In genomic region chr10:131997366-131998049, GRCh38 we compare ENCODE assay signal across 1 cellular context.
A peak's percentile ranks its signal among the peaks of the same experiment; 100 is the strongest.
TF ChIP-seq lines count a peak whose summit lies in the region.

No MANE protein-coding gene starts in this region.

TF ChIP-seq in HepG2, 621 proteins besides CTCF, POLR2A, EP300 and RAD21 (continued from another document and continues in another):
- TF ChIP-seq UBTF (CRISPR knock-in tag; IDR thresholded peaks at IDR 0.05) (peak; percentile 69), ZMAT3 (CRISPR knock-in tag; conservative IDR thresholded peaks at IDR 0.05) (peak; percentile 59; the same call in 1 of the 2 replicates), ZNF281 (CRISPR knock-in tag; IDR thresholded peaks at IDR 0.05; ENCODE audit: borderline replicate concordance) (peak; percentile 37; the same call in 1 of the 2 replicates), MIER3 (CRISPR knock-in tag; IDR thresholded peaks at IDR 0.05; ENCODE audit: borderline replicate concordance) (peak; percentile 85; the same call in 1 of the 2 replicates), NFKBIZ (CRISPR knock-in tag; IDR thresholded peaks at IDR 0.05) (peak; percentile 80; the same call in 1 of the 2 replicates), MTF1 (CRISPR knock-in tag; IDR thresholded peaks at IDR 0.05) (no peak), ZNF629 (CRISPR knock-in tag; conservative IDR thresholded peaks at IDR 0.05) (0 out of 2 replicates have a peak, but pooled peaks have one; percentile 5), ZNF124 (CRISPR knock-in tag; IDR thresholded peaks at IDR 0.05) (peak; percentile 88; the same call in 1 of the 2 replicates), TEAD2 (CRISPR knock-in tag; IDR thresholded peaks at IDR 0.05) (no peak), RCOR2 (CRISPR knock-in tag; IDR thresholded peaks at IDR 0.05) (peak; percentile 73), PAXIP1 (CRISPR knock-in tag; conservative IDR thresholded peaks at IDR 0.05) (peak; percentile 91), ZNF580 (CRISPR knock-in tag; IDR thresholded peaks at IDR 0.05; ENCODE audit: borderline replicate concordance, low read depth) (peak; percentile 83; the same call in 1 of the 2 replicates), SIX1 (CRISPR knock-in tag; IDR thresholded peaks at IDR 0.05; ENCODE audit: borderline replicate concordance) (peak; percentile 12; the same call in 1 of the 2 replicates), ZNF143 (CRISPR knock-in tag; IDR thresholded peaks at IDR 0.05) (no peak), HMGXB4 (CRISPR knock-in tag; IDR thresholded peaks at IDR 0.05; ENCODE audit: borderline replicate concordance in 1 of 2, low read depth in 1 of 2) (peak; percentile 43 to 58), KAT2B (IDR thresholded peaks at IDR 0.05; ENCODE audit: borderline replicate concordance, low read depth, low read length) (no peak), HIVEP1 (CRISPR knock-in tag; IDR thresholded peaks at IDR 0.05) (peak; percentile 97), ZNF572 (CRISPR knock-in tag; IDR thresholded peaks at IDR 0.05) (no peak), MAFG (CRISPR knock-in tag; IDR thresholded peaks at IDR 0.05) (no peak), ZNF121 (CRISPR knock-in tag; IDR thresholded peaks at IDR 0.05) (no peak), SAP130 (CRISPR knock-in tag; IDR thresholded peaks at IDR 0.05; ENCODE audit: low read depth) (peak; percentile 91), CAMTA2 (CRISPR knock-in tag; IDR thresholded peaks at IDR 0.05; ENCODE audit: borderline replicate concordance) (0 out of 2 replicates have a peak, but pooled peaks have one; percentile 1), MAX (IDR thresholded peaks at IDR 0.05) (0 out of 2 replicates have a peak, but pooled peaks have one; percentile 44), MYNN (CRISPR knock-in tag; IDR thresholded peaks at IDR 0.05; ENCODE audit: low read depth) (no peak), KAT7 (CRISPR knock-in tag; IDR thresholded peaks at IDR 0.05; ENCODE audit: borderline replicate concordance) (peak; percentile 88), GZF1 (CRISPR knock-in tag; IDR thresholded peaks at IDR 0.05) (0 out of 2 replicates have a peak, but pooled peaks have one; percentile 27), TRIM24 (CRISPR knock-in tag; IDR thresholded peaks at IDR 0.05) (peak; percentile 41; the same call in 1 of the 2 replicates), MXI1 (IDR thresholded peaks at IDR 0.05; ENCODE audit: borderline replicate concordance, low read depth, low read length) (peak; percentile 48; the same call in 1 of the 3 replicates), HNF4G (IDR thresholded peaks at IDR 0.05; ENCODE audit: borderline replicate concordance, low read depth, low read length) (0 out of 2 replicates have a peak, but pooled peaks have one; percentile 15), HNF4G (CRISPR knock-in tag; IDR thresholded peaks at IDR 0.05; ENCODE audit: borderline replicate concordance, low read depth) (peak; percentile 77; the same call in 1 of the 2 replicates), ZBTB40 (IDR thresholded peaks at IDR 0.05) (no peak), ZBTB40 (CRISPR knock-in tag; IDR thresholded peaks at IDR 0.05) (peak; percentile 39; the same call in 1 of the 2 replicates), MED1 (CRISPR knock-in tag; IDR thresholded peaks at IDR 0.05) (peak; percentile 96), ZXDC (CRISPR knock-in tag; IDR thresholded peaks at IDR 0.05) (no peak)
